Comparison of ENCODE assay signal across 21 cellular contexts in the genomic region with DNA sequence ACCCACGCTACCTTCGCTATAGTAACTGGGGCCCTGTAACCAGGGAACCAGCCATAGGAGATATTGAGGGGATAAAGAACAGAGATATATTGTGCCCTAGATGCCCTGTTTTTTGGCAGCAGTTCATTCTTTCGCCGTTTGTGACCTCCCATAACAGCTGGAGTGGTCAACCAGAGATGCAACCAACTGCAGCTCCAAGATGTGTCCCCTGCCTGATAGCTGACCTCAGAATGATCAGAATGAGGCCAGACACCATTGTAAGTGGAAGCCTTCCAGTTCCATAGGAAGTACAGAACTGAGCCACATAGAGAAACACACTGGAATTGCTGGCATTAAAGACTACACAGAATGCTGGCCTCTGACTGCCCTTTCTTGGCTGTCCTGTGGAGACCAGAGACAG. TPM values are rescaled to one million over a fixed set of nuclear protein-coding genes. Genes with fewer than 3 reads are reported as not detected.
"Had no signal": no experiment of that assay in that cellular context is flagged by ENCODE, and none has a peak within 500 bp of the region (broad histone marks: within the 10 kb centered on the region; RNA-seq: fewer than 3 reads in every experiment).

No MANE protein-coding gene starts in this region.

- H3K4me2 ChIP-seq: KMS-11 had no signal

- ATAC-seq: HepG2, K562, SK-N-SH treated with all-trans-retinoic acid at 6 μM for 48 hours had no signal

- H3K4me3 ChIP-seq: K562 had no signal

- H3K27ac ChIP-seq: KMS-11, RWPE1 had no signal

- DNase-seq: Kasumi-1, MM.1S, NCI-H1092 treated with DMSO at 0.1 percent for 48 hours, NCI-H1436, NCI-H187, NCI-H2029, NCI-H2081 treated with DMSO at 0.1 percent for 48 hours, NCI-H2171, NCI-H226, NCI-H446, NCI-H510A, NCI-H524 treated with DMSO at 0.1 percent for 48 hours, NCI-H69, NCI-H774, SHP77 had no signal

- H3K9ac ChIP-seq: KMS-11 had no signal

RNA-seq across cellular contexts. Expression of gene P4HA3, which starts 39.2 kb away (rescaled TPM):
- total RNA-seq: HepG2, K562 had no signal
- polyA plus RNA-seq: HepG2, IgD-negative memory B cell had no signal
